ENCODE assay signal across 24 cellular contexts in the genomic region with DNA sequence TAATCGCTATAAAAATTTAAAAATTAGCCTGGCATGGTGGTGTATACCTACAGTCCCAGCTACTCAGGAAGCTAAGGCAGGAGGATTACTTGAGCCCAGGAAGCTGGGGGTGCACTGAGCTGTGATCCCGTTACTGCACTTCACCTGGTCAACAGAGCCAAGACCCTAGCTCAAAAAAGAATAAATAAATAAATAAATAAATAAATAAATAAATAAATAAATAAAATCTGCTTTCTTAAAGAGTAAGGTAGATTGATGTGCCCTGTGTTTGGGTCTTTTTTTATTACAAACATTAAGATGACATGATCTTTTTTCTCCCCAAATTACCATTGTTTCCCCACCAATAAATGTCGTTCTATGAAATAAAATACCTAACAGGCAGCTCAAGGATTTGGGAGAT.
"Had no signal": no experiment of that assay in that cellular context is flagged by ENCODE, and none has a peak within 500 bp of the region (broad histone marks: within the 10 kb centered on the region; RNA-seq: fewer than 3 reads in every experiment).

No MANE protein-coding gene starts in this region.

- H3K4me3 ChIP-seq: colonic mucosa, esophagus squamous epithelium, gastrocnemius medialis, heart right ventricle, left lung, lower lobe of right lung had no signal

- DNase-seq: colonic mucosa; cortex of kidney; effector CD8-positive, alpha-beta T cell; effector memory CD8-positive, alpha-beta T cell; endodermal cell; erythroblast; esophagus squamous epithelium; foreskin fibroblast; foreskin melanocyte; gastrocnemius medialis; glutamatergic neuron; head of caudate nucleus; heart right ventricle; hypothalamus; left cardiac atrium; left lung; left ventricle myocardium superior; lower lobe of right lung; mesendoderm; midbrain; naive thymus-derived CD4-positive, alpha-beta T cell had no signal

- H3K9me3 Mint-ChIP-seq: dendritic cell treated with granulocyte-macrophage colony-stimulating factor and Interleukin-4, amounts not matched to agents 40 ng/mL and 50 ng/mL, for 4 days; effector memory CD8-positive, alpha-beta T cell; endodermal cell; naive thymus-derived CD4-positive, alpha-beta T cell had no signal

- H3K27me3 Mint-ChIP-seq: dendritic cell treated with granulocyte-macrophage colony-stimulating factor and Interleukin-4, amounts not matched to agents 40 ng/mL and 50 ng/mL, for 4 days; effector memory CD8-positive, alpha-beta T cell; naive thymus-derived CD4-positive, alpha-beta T cell had no signal

- H3K9me3 ChIP-seq: colonic mucosa, esophagus squamous epithelium, gastrocnemius medialis, heart right ventricle, left lung, lower lobe of right lung had no signal

- ATAC-seq: effector memory CD8-positive, alpha-beta T cell; esophagus mucosa; gastrocnemius medialis; heart right ventricle; left cardiac atrium; left lung; left ventricle myocardium superior; lower lobe of right lung; naive thymus-derived CD4-positive, alpha-beta T cell had no signal

- H3K4me3 Mint-ChIP-seq: dendritic cell treated with granulocyte-macrophage colony-stimulating factor and Interleukin-4, amounts not matched to agents 40 ng/mL and 50 ng/mL, for 4 days; effector memory CD8-positive, alpha-beta T cell; endodermal cell; naive thymus-derived CD4-positive, alpha-beta T cell had no signal

- H3K4me1 ChIP-seq: colonic mucosa, lower lobe of right lung had no signal

- H3K27ac Mint-ChIP-seq: dendritic cell treated with granulocyte-macrophage colony-stimulating factor and Interleukin-4, amounts not matched to agents 40 ng/mL and 50 ng/mL, for 4 days; endodermal cell had no signal

- H3K27me3 ChIP-seq: colonic mucosa, esophagus squamous epithelium, gastrocnemius medialis, heart right ventricle, left lung had no signal

- H3K27ac ChIP-seq: colonic mucosa, epithelial cell of prostate, esophagus squamous epithelium, gastrocnemius medialis, heart right ventricle, left lung, lower lobe of right lung had no signal
